ENCODE assay signal across 7 cellular contexts in the genomic region with DNA sequence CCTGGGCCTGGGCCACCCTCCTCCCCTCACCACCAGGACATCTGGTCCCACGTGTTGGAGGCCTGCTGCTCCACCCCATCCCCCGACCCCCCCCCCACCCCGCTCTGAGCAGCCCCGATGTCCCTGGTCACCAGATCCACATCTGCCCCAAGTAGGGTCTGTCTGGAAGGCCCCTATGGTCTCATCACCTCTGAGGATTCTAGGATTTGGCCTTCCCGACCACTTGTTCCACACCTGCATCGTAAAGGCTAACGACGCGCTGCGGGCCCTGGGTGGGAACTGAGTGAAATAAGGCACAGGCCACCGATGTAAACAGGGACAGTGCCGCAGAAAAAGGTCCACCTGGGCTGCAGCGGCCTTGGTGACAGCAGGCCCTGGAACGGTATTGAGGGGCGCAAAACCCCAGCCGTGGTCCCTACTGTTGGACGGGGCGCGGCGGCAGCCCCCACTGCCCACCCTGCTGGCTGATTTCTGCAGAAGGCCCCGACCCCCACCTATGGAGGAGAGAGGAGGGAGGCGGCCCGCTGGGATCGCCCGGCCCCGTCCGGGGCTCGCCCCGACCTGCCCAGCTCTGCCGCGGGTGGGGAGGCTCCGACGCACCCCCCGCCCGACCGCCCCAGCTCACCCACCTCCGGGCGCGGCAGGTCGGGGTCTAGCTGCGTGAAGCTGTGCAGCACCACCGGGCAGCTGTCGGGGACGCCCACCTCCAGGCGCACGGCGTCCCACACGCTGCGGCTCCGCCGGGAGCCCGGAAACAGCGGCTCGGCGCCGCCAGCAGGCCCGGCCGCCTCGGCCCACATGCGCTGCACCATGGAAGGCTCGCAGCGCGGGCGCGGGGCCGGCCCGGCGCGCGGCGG. TPM values are rescaled to one million over a fixed set of nuclear protein-coding genes. Genes with fewer than 3 reads are reported as not detected.
A peak's percentile ranks its signal among the peaks of the same experiment; 100 is the strongest.
DNase-seq lines count a peak whose midpoint lies in the region; ATAC-seq and TF ChIP-seq lines count a peak whose summit lies in the region.

No MANE protein-coding gene starts in this region.

- H3K27me3 Mint-ChIP-seq in activated CD4-positive, alpha-beta memory T cell treated with anti-CD3 and anti-CD28 coated beads for 36 hours, result no peaks in the 10 kb centered on the region

- peak overlapping the region; percentile 77 for H3K4me3 Mint-ChIP-seq in activated CD4-positive, alpha-beta memory T cell treated with anti-CD3 and anti-CD28 coated beads for 36 hours

- H3K27ac ChIP-seq in right atrium auricular region (peak overlapping the region; percentile 89 to 94), skeletal muscle tissue (ENCODE audit: low read depth, low read length) (peak overlapping the region; percentile 87)

- CTCF ChIA-PET in activated CD4-positive, alpha-beta memory T cell treated with anti-CD3 and anti-CD28 coated beads for 36 hours (lab: Charles Lee), result interaction anchor here (1.1 to 3.0 kb wide), 3 partner anchors 17 to 29 kb away, joined by 4 to 47 read pairs (median 5); no protein-coding TSS in a partner anchor

- peak overlapping the region; percentile 84 to 91 (median 88) for H3K9ac ChIP-seq in skeletal muscle tissue (ENCODE audit: low read depth in 1 of 3, low read length in 3 of 3)

- no peak for TF ChIP-seq CTCF in right atrium auricular region (IDR thresholded peaks at IDR 0.05)

- H3K9me3 ChIP-seq in right atrium auricular region (no peaks in the 10 kb centered on the region), skeletal muscle tissue (ENCODE audit: control insufficient read depth in 3 of 3, low read length in 3 of 3) (no peaks in the 10 kb centered on the region)

- intact Hi-C loops in activated CD4-positive, alpha-beta memory T cell treated with anti-CD3 and anti-CD28 coated beads for 36 hours (cut with micrococcal nuclease), result loop anchor here (1.0 kb wide), 2 partner anchors 13 to 24 kb away; no protein-coding TSS in a partner anchor

- peak overlapping the region; percentile 71 for H3K27ac Mint-ChIP-seq in activated CD4-positive, alpha-beta memory T cell treated with anti-CD3 and anti-CD28 coated beads for 36 hours

- peak overlapping the region; percentile 79 to 83 for H3K4me3 ChIP-seq in right atrium auricular region
- peak overlapping the region; percentile 80 to 85 (median 83) for H3K4me3 ChIP-seq in skeletal muscle tissue (ENCODE audit: low read length in 3 of 3)

- POLR2A ChIA-PET in activated CD4-positive, alpha-beta memory T cell treated with anti-CD3 and anti-CD28 coated beads for 36 hours (lab: Charles Lee), result interaction anchor here (0.8 to 2.2 kb wide), 5 partner anchors 10 to 1045 kb away, joined by 3 to 7 read pairs (median 5); no protein-coding TSS in a partner anchor

- no peaks in the 10 kb centered on the region for H3K36me3 ChIP-seq in right atrium auricular region
- no peaks in the 10 kb centered on the region for H3K36me3 ChIP-seq in skeletal muscle tissue (ENCODE audit: control insufficient read depth in 3 of 3, insufficient read depth in 3 of 3, low read length in 3 of 3)

- no peaks in the 10 kb centered on the region for H3K27me3 ChIP-seq in right atrium auricular region
- H3K27me3 ChIP-seq in skeletal muscle tissue (ENCODE audit: control insufficient read depth in 3 of 3, insufficient read depth in 3 of 3, low read length in 3 of 3), result no peaks in the 10 kb centered on the region

- peaks cover 69% of the 10 kb centered on the region for H3K4me1 Mint-ChIP-seq in activated CD4-positive, alpha-beta memory T cell treated with anti-CD3 and anti-CD28 coated beads for 36 hours (ENCODE audit: low read depth)

- H3K4me1 ChIP-seq in right atrium auricular region, result peaks cover 2 to 76% of the 10 kb centered on the region in 2 donors
- H3K4me1 ChIP-seq in skeletal muscle tissue (ENCODE audit: control insufficient read depth in 3 of 3, insufficient read depth in 3 of 3, low read length in 3 of 3), result peaks cover 65 to 93% (median 71%) of the 10 kb centered on the region in 3 donors

- ATAC-seq in GM18511 (IDR thresholded peaks at IDR 0.05; ENCODE audit: unreplicated experiment), result peak; percentile 6
- peak; percentile 37 for ATAC-seq in HG03139 (IDR thresholded peaks at IDR 0.05; ENCODE audit: unreplicated experiment)
- no peak for ATAC-seq in GM21423 (IDR thresholded peaks at IDR 0.05; ENCODE audit: unreplicated experiment)

- peaks cover under 1% of the 10 kb centered on the region for H3K36me3 Mint-ChIP-seq in activated CD4-positive, alpha-beta memory T cell treated with anti-CD3 and anti-CD28 coated beads for 36 hours

- DNase-seq in activated CD4-positive, alpha-beta memory T cell treated with anti-CD3 and anti-CD28 coated beads for 36 hours, result no peak
- DNase-seq in right atrium auricular region (ENCODE audit: low spot score) (no peak), CD1c-positive myeloid dendritic cell (ENCODE audit: extremely low spot score) (no peak)

- no peaks in the 10 kb centered on the region for H3K9me3 Mint-ChIP-seq in activated CD4-positive, alpha-beta memory T cell treated with anti-CD3 and anti-CD28 coated beads for 36 hours

RNA-seq across cellular contexts. Expression of a gene that starts 0.5 kb away (rescaled TPM):
- total RNA-seq in activated CD4-positive, alpha-beta memory T cell treated with anti-CD3 and anti-CD28 coated beads for 36 hours, result 10 to 100 TPM; 65.4 TPM
- total RNA-seq in right atrium auricular region (10 to 100 TPM; 26.7 to 30.1 TPM), skeletal muscle tissue (26.1 TPM)

RNA-seq across cellular contexts. Expression of a gene that starts 43.1 kb away (rescaled TPM):
- total RNA-seq in activated CD4-positive, alpha-beta memory T cell treated with anti-CD3 and anti-CD28 coated beads for 36 hours, result 1 to 10 TPM; 3.2 to 3.6 TPM
- 10 to 100 TPM; 15.5 to 16.8 TPM for total RNA-seq in right atrium auricular region
- 2.6 TPM for total RNA-seq in skeletal muscle tissue

RNA-seq across cellular contexts. Expression of a gene that starts 58.8 kb away (rescaled TPM):
- 1 to 10 TPM in 1 of 2 experiments, under 1 TPM in 1; 0.88 to 1.0 TPM for total RNA-seq in activated CD4-positive, alpha-beta memory T cell treated with anti-CD3 and anti-CD28 coated beads for 36 hours
- 1 to 10 TPM in 1 of 2 donors, under 1 TPM in 1; 0.94 to 1.9 TPM for total RNA-seq in right atrium auricular region
- not detected for total RNA-seq in skeletal muscle tissue
